Comparison of ENCODE assay signal across 14 cellular contexts in the genomic region with DNA sequence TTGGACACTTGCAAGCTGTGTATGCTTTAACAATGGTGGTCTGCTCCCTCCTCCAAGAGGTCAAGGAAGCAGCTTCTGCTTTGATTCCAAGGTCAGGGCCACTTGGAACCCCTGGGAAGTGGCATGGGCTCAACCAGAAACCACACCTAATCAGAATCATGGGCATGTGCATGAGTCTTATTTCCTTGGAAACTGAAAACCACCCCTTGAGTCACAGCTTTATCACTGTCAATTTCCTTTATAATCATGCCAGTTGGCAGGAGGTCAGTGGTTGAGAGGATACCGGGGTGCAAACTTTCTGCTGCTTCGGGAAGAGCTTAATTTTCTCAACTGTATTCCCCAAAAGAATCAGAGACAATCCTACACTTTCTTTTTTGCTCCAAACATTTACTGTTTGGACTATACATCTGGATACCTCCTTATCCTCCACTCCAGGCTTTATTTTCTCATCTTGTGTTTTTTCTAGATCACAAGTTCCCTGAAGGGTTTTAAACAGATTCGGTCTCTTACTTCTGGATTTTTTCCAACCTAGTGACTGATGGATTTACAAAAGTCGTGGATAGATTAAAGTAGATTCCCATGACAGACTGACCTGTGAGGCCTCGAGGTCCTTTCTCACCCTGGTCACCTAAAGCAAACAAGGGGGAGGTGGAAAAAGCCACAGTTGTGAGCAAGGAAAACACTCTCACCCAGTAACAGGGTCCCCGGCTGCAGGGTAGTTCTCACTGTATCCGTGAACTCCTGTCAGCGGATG. TPM values are rescaled to one million over a fixed set of nuclear protein-coding genes. Genes with fewer than 3 reads are reported as not detected.
DNase-seq lines count a peak whose midpoint lies in the region; ATAC-seq, FAIRE-seq and TF ChIP-seq lines count a peak whose summit lies in the region.
"Had no signal": no experiment of that assay in that cellular context is flagged by ENCODE, and none has a peak within 500 bp of the region (broad histone marks: within the 10 kb centered on the region; RNA-seq: fewer than 3 reads in every experiment).

No MANE protein-coding gene starts in this region.

- H3K4me1 Mint-ChIP-seq in activated naive CD8-positive, alpha-beta T cell treated with anti-CD3 and anti-CD28 coated beads, Interleukin-2, amount 50 U/mL, for 24 hours, result peaks cover 4% of the 10 kb centered on the region
- peaks cover 4% of the 10 kb centered on the region for H3K4me1 Mint-ChIP-seq in activated naive CD8-positive, alpha-beta T cell treated with anti-CD3 and anti-CD28 coated beads for 36 hours
- H3K4me1 Mint-ChIP-seq in activated T-helper 17 cell treated with anti-CD3 and anti-CD28 coated beads, Interleukin-2, amount 50 U/mL, for 72 hours, result no peaks in the 10 kb centered on the region
- H3K4me1 Mint-ChIP-seq: natural killer cell had no signal

- H3K27me3 ChIP-seq in foreskin keratinocyte, result no peaks in the 10 kb centered on the region
- peaks cover 13% of the 10 kb centered on the region; the same call in 1 of the 2 replicates for H3K27me3 ChIP-seq in HAP-1 (ENCODE audit: low read depth)
- no peaks in the 10 kb centered on the region; the same call in 1 of the 2 replicates for H3K27me3 ChIP-seq in H7 (ENCODE audit: control insufficient read depth, insufficient read depth, low read length)

- intact Hi-C loops in kidney (cut with DNase I), result no loop called here

- H3K4me3 ChIP-seq in kidney (ENCODE audit: low read length in 2 of 2) (no peak overlapping the region), HAP-1 (no peak overlapping the region), H7 (ENCODE audit: insufficient read depth, low read depth, low read length) (no peak overlapping the region)

- TF ChIP-seq CTCF in foreskin keratinocyte (conservative IDR thresholded peaks at IDR 0.05) (no peak), kidney (IDR thresholded peaks at IDR 0.05; ENCODE audit: borderline replicate concordance, extremely low read depth, insufficient read depth) (no peak)

- H3K27ac Mint-ChIP-seq in activated naive CD8-positive, alpha-beta T cell treated with anti-CD3 and anti-CD28 coated beads, Interleukin-2, amount 50 U/mL, for 24 hours, result no peak overlapping the region
- H3K27ac Mint-ChIP-seq in activated naive CD8-positive, alpha-beta T cell treated with anti-CD3 and anti-CD28 coated beads for 36 hours, result no peak overlapping the region
- H3K27ac Mint-ChIP-seq in activated T-helper 17 cell treated with anti-CD3 and anti-CD28 coated beads, Interleukin-2, amount 50 U/mL, for 72 hours, result no peak overlapping the region
- H3K27ac Mint-ChIP-seq: activated T-helper 2 cell treated with anti-CD3 and anti-CD28 coated beads, Interferon-gamma antibody, Interleukin-2, Interleukin-4, amounts not matched to agents 10 μg/mL and 5 μg/mL and 100 μg/mL, durations not matched to agents 14 hours and 24 hours and 36 hours; natural killer cell; WTC11 had no signal

- H3K4me1 ChIP-seq in foreskin keratinocyte (peaks cover 19% of the 10 kb centered on the region), kidney (ENCODE audit: control insufficient read depth in 1 of 2, insufficient read depth in 1 of 2, low read depth in 1 of 2, low read length in 2 of 2) (no peaks in the 10 kb centered on the region), HAP-1 (no peaks in the 10 kb centered on the region)

- H3K9me3 Mint-ChIP-seq in activated naive CD8-positive, alpha-beta T cell treated with anti-CD3 and anti-CD28 coated beads, Interleukin-2, amount 50 U/mL, for 24 hours, result no peaks in the 10 kb centered on the region
- H3K9me3 Mint-ChIP-seq in activated naive CD8-positive, alpha-beta T cell treated with anti-CD3 and anti-CD28 coated beads for 36 hours, result no peaks in the 10 kb centered on the region
- H3K9me3 Mint-ChIP-seq in activated T-helper 17 cell treated with anti-CD3 and anti-CD28 coated beads, Interleukin-2, amount 50 U/mL, for 72 hours, result no peaks in the 10 kb centered on the region
- H3K9me3 Mint-ChIP-seq: activated T-helper 2 cell treated with anti-CD3 and anti-CD28 coated beads, Interferon-gamma antibody, Interleukin-2, Interleukin-4, amounts not matched to agents 10 μg/mL and 5 μg/mL and 100 μg/mL, durations not matched to agents 14 hours and 24 hours and 36 hours; natural killer cell; WTC11 had no signal

- no peak overlapping the region for H3K4me3 Mint-ChIP-seq in activated naive CD8-positive, alpha-beta T cell treated with anti-CD3 and anti-CD28 coated beads, Interleukin-2, amount 50 U/mL, for 24 hours
- no peak overlapping the region for H3K4me3 Mint-ChIP-seq in activated naive CD8-positive, alpha-beta T cell treated with anti-CD3 and anti-CD28 coated beads for 36 hours
- H3K4me3 Mint-ChIP-seq in activated T-helper 17 cell treated with anti-CD3 and anti-CD28 coated beads, Interleukin-2, amount 50 U/mL, for 72 hours, result no peak overlapping the region
- H3K4me3 Mint-ChIP-seq: natural killer cell, WTC11 had no signal

- DNase-seq in activated naive CD8-positive, alpha-beta T cell treated with anti-CD3 and anti-CD28 coated beads, Interleukin-2, amount 50 U/mL, for 24 hours, result no peak
- DNase-seq in activated naive CD8-positive, alpha-beta T cell treated with anti-CD3 and anti-CD28 coated beads for 36 hours, result no peak
- DNase-seq in foreskin keratinocyte (peak in 1 of 2 donors; percentile 72), stromal cell of bone marrow (ENCODE audit: low read depth) (peak; percentile 84), kidney (no peak), HAP-1 (ENCODE audit: low spot score in 2 of 2) (no peak), H7 (no peak)
- DNase-seq: natural killer cell; stimulated activated CD4-positive, alpha-beta T cell treated with anti-CD3 and anti-CD28 coated beads, Interleukin-12 subunit alpha, Interleukin-12 subunit beta, amount 100 ng/mL, for 4 hours had no signal

- H3K9ac ChIP-seq in kidney (ENCODE audit: low read length in 2 of 2), result no peak overlapping the region

- H3K36me3 Mint-ChIP-seq in activated naive CD8-positive, alpha-beta T cell treated with anti-CD3 and anti-CD28 coated beads, Interleukin-2, amount 50 U/mL, for 24 hours (ENCODE audit: low read depth), result no peaks in the 10 kb centered on the region
- H3K36me3 Mint-ChIP-seq in activated naive CD8-positive, alpha-beta T cell treated with anti-CD3 and anti-CD28 coated beads for 36 hours, result no peaks in the 10 kb centered on the region
- no peaks in the 10 kb centered on the region for H3K36me3 Mint-ChIP-seq in activated T-helper 17 cell treated with anti-CD3 and anti-CD28 coated beads, Interleukin-2, amount 50 U/mL, for 72 hours (ENCODE audit: low read depth)
- H3K36me3 Mint-ChIP-seq: natural killer cell, WTC11 had no signal

- FAIRE-seq in kidney (lab: Jason Lieb, UNC), result no peak
- FAIRE-seq: A204.1 had no signal

- in situ Hi-C loops in HAP-1 (cut with MboI; ENCODE audit: low sequenced_read_pairs), result no loop called here

- H3K27ac ChIP-seq in foreskin keratinocyte (peak overlapping the region; percentile 44), kidney (ENCODE audit: low read depth in 2 of 2, low read length in 2 of 2) (no peak overlapping the region)

- peak; percentile 30 for ATAC-seq in activated naive CD8-positive, alpha-beta T cell treated with anti-CD3 and anti-CD28 coated beads, Interleukin-2, amount 50 U/mL, for 24 hours
- peak; percentile 74 for ATAC-seq in activated T-helper 17 cell treated with anti-CD3 and anti-CD28 coated beads, Interleukin-2, amount 50 U/mL, for 72 hours (replicated peaks)
- peak; percentile 62 for ATAC-seq in foreskin keratinocyte
- ATAC-seq: natural killer cell, Right ventricle myocardium inferior, WTC11 had no signal

- no peaks in the 10 kb centered on the region for H3K36me3 ChIP-seq in kidney (ENCODE audit: control insufficient read depth in 1 of 2, insufficient read depth in 2 of 2, low read length in 2 of 2)
- no peaks in the 10 kb centered on the region for H3K36me3 ChIP-seq in HAP-1 (replicated peaks)
- no peaks in the 10 kb centered on the region for H3K36me3 ChIP-seq in H7 (replicated peaks; ENCODE audit: control insufficient read depth, insufficient read depth, low read length)

- H3K27me3 Mint-ChIP-seq in activated naive CD8-positive, alpha-beta T cell treated with anti-CD3 and anti-CD28 coated beads, Interleukin-2, amount 50 U/mL, for 24 hours, result no peaks in the 10 kb centered on the region
- H3K27me3 Mint-ChIP-seq in activated naive CD8-positive, alpha-beta T cell treated with anti-CD3 and anti-CD28 coated beads for 36 hours, result no peaks in the 10 kb centered on the region
- H3K27me3 Mint-ChIP-seq in activated T-helper 17 cell treated with anti-CD3 and anti-CD28 coated beads, Interleukin-2, amount 50 U/mL, for 72 hours, result peaks cover 5% of the 10 kb centered on the region

- H3K9me3 ChIP-seq in kidney (ENCODE audit: control insufficient read depth in 1 of 2, low read length in 2 of 2) (no peaks in the 10 kb centered on the region), HAP-1 (no peaks in the 10 kb centered on the region)

RNA-seq across cellular contexts. Expression of gene COL17A1, which starts 36.0 kb away (rescaled TPM):
- not detected for total RNA-seq in activated naive CD8-positive, alpha-beta T cell treated with anti-CD3 and anti-CD28 coated beads for 36 hours
- not detected for total RNA-seq in activated T-helper 17 cell treated with anti-CD3 and anti-CD28 coated beads, Interleukin-2, amount 50 U/mL, for 72 hours
- total RNA-seq in foreskin keratinocyte (1,970 and 2,423 TPM in 2 replicates), kidney (10.8 TPM)
- polyA plus RNA-seq in foreskin keratinocyte (1,615 and 1,982 TPM in 2 replicates), kidney (ENCODE audit: insufficient read depth, low read depth, low replicate concordance) (0.58 TPM)
- total RNA-seq in H7 (2014; rRNA removed; shearing (Covaris generic)), result 0.59 and 1.0 TPM in 2 replicates
- total RNA-seq: activated T-helper 2 cell treated with anti-CD3 and anti-CD28 coated beads, Interferon-gamma antibody, Interleukin-2, Interleukin-4, amounts not matched to agents 10 μg/mL and 5 μg/mL and 100 μg/mL, durations not matched to agents 14 hours and 24 hours and 36 hours; natural killer cell had no signal

Comparison
In these comparisons a context has a peak if more than half of its experiments do, and no peak if none do; other contexts are left out.
1. RNA of gene COL17A1, which starts 36.0 kb away (total RNA-seq): 1,970 to 2,423 TPM in foreskin keratinocyte; 10.8 TPM in kidney (single experiment), 0.59 to 1.0 TPM in H7, not detected in activated naive CD8-positive, alpha-beta T cell treated with anti-CD3 and anti-CD28 coated beads for 36 hours and not detected in activated T-helper 17 cell treated with anti-CD3 and anti-CD28 coated beads, Interleukin-2, amount 50 U/mL, for 72 hours; every median in the first group is over 100 times any median in the second.
2. Peak in every context shown above with its lines, with median percentiles within 50 percentile points of each other: ATAC-seq.